8 cellular contexts compared by ENCODE assay signal in the genomic region with DNA sequence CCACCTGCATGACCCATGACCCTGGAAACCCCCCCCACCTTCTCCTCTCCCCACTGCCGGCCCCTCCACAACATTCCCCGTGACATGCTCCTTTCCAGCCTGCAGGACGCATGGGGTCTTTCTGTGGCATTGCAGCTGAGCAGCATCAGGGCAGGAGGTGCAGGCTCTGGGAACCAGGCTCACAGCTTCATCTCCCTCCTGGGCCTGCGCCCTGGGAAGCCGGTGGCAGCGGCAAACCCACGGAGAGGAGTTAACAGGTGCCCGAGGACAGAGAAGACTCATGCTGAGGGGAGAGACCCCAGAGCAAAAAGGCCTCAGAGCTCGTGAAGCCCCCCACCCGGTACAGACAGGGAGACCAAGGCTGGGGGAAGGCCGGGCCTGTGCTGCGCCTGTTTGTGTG. TPM values are rescaled to one million over a fixed set of nuclear protein-coding genes. Genes with fewer than 3 reads are reported as not detected.
"Had no signal": no experiment of that assay in that cellular context is flagged by ENCODE, and none has a peak within 500 bp of the region (broad histone marks: within the 10 kb centered on the region; RNA-seq: fewer than 3 reads in every experiment).

No MANE protein-coding gene starts in this region.

- ATAC-seq: HepG2, K562 had no signal

- H3K4me2 ChIP-seq: KMS-11 had no signal

- DNase-seq: IMR-90, KBM-7, KG1 had no signal

- H3K4me3 ChIP-seq: K562 had no signal

- FAIRE-seq: HepG2 had no signal

- H3K27ac ChIP-seq: HL-60, KMS-11 had no signal

- H3K9ac ChIP-seq: KMS-11 had no signal

RNA-seq across cellular contexts. Expression of gene CDKN1C, which starts 32.2 kb away (rescaled TPM):
- total RNA-seq: HepG2 had no signal
- polyA plus RNA-seq: HepG2, IgD-negative memory B cell had no signal
